30 cellular contexts compared by ENCODE assay signal in genomic region chr11:119173453-119173852, GRCh38. TPM values are rescaled to one million over a fixed set of nuclear protein-coding genes. Genes with fewer than 3 reads are reported as not detected.
"Had no signal": no experiment of that assay in that cellular context is flagged by ENCODE, and none has a peak within 500 bp of the region (broad histone marks: within the 10 kb centered on the region; RNA-seq: fewer than 3 reads in every experiment).

No MANE protein-coding gene starts in this region.

- DNase-seq: naive B cell; naive thymus-derived CD8-positive, alpha-beta T cell; nephron progenitor cell; occipital lobe; ovary; psoas muscle; right cardiac atrium; spleen; stimulated activated CD4-positive, alpha-beta T cell treated with anti-CD3 and anti-CD28 coated beads, Interleukin-12 subunit alpha, Interleukin-12 subunit beta, amount 100 ng/mL, for 4 hours; stimulated activated CD4-positive, alpha-beta T cell treated with anti-CD3 and anti-CD28 coated beads, Interleukin-1b, Interleukin-23, amount 100 ng/mL, for 48 hours; stimulated activated CD4-positive, alpha-beta T cell treated with anti-CD3 and anti-CD28 coated beads, Interleukin-4, amount 100 ng/mL, for 1 hour; stimulated activated CD4-positive, alpha-beta T cell treated with anti-CD3 and anti-CD28 coated beads, Interleukin-4, amount 100 ng/mL, for 4 hours; stimulated activated CD8-positive, alpha-beta memory T cell treated with anti-CD3 and anti-CD28 coated beads, Interleukin-4, amount 100 ng/mL, for 48 hours; stimulated activated naive CD4-positive, alpha-beta T cell; stimulated activated naive CD8-positive, alpha-beta T cell treated with anti-CD3 and anti-CD28 coated beads, Interleukin-15, amount 100 ng/mL, for 72 hours; stimulated activated naive CD8-positive, alpha-beta T cell treated with anti-CD3 and anti-CD28 coated beads, Interleukin-15, Interleukin-2, amounts not matched to agents 100 U/mL and 50 U/mL, for 24 hours; substantia nigra; testis; tibial artery; transverse colon; upper lobe of right lung; uterus had no signal

- H3K27ac ChIP-seq: ovary, parathyroid adenoma, psoas muscle, skin epidermis, suprapubic skin, testis, tibial artery, transverse colon, upper lobe of right lung, uterus had no signal

- H3K4me2 ChIP-seq: smooth muscle cell had no signal

- H3K9ac ChIP-seq: parathyroid adenoma had no signal

- H3K9me3 ChIP-seq: ovary, psoas muscle, spleen, suprapubic skin, testis, tibial artery, transverse colon, upper lobe of right lung, uterus had no signal

- H3K36me3 ChIP-seq: ovary, uterus had no signal

- H3K27me3 ChIP-seq: ovary, spleen, suprapubic skin, testis, tibial artery, transverse colon, upper lobe of right lung, uterus had no signal

- ATAC-seq: naive thymus-derived CD8-positive, alpha-beta T cell; natural killer cell treated with Interleukin-12 subunit alpha and Interleukin-12 subunit beta and Interleukin-15 and Interleukin-18, amount 100 ng/mL, for 72 hours; psoas muscle; right cardiac atrium; sciatic nerve; stimulated activated memory B cell treated with anti-CD40 and anti-IgM and Interleukin-4, amounts not matched to agents 10 μg/mL and 1 μg/mL and 100 μg/mL, for 72 hours; stimulated activated naive CD8-positive, alpha-beta T cell treated with anti-CD3 and anti-CD28 coated beads, Interleukin-15, amount 100 ng/mL, for 72 hours; stimulated activated naive CD8-positive, alpha-beta T cell treated with anti-CD3 and anti-CD28 coated beads, Interleukin-15, Interleukin-2, amounts not matched to agents 100 U/mL and 50 U/mL, for 24 hours; upper lobe of right lung had no signal

- H3K4me1 ChIP-seq: uterus had no signal

- H3K79me2 ChIP-seq: parathyroid adenoma had no signal

- H3K4me3 ChIP-seq: ovary, psoas muscle, skin epidermis, smooth muscle cell, spleen, suprapubic skin, testis, tibial artery, transverse colon, upper lobe of right lung, uterus had no signal

- H2AFZ ChIP-seq: parathyroid adenoma had no signal

RNA-seq across cellular contexts. Expression of gene NHERF4, which starts 11.8 kb away (rescaled TPM):
- total RNA-seq: occipital lobe, osteoblast, psoas muscle, smooth muscle cell, spleen had no signal
- polyA plus RNA-seq: naive thymus-derived CD8-positive, alpha-beta T cell had no signal

RNA-seq across cellular contexts. Expression of gene ABCG4, which starts 24.6 kb away (rescaled TPM):
- total RNA-seq: naive thymus-derived CD8-positive, alpha-beta T cell; natural killer cell treated with Interleukin-12 subunit alpha and Interleukin-12 subunit beta and Interleukin-15 and Interleukin-18, amount 100 ng/mL, for 72 hours; osteoblast; sciatic nerve had no signal
- polyA plus RNA-seq: naive thymus-derived CD8-positive, alpha-beta T cell had no signal
